1 cellular context compared by ENCODE assay signal in the genomic region with DNA sequence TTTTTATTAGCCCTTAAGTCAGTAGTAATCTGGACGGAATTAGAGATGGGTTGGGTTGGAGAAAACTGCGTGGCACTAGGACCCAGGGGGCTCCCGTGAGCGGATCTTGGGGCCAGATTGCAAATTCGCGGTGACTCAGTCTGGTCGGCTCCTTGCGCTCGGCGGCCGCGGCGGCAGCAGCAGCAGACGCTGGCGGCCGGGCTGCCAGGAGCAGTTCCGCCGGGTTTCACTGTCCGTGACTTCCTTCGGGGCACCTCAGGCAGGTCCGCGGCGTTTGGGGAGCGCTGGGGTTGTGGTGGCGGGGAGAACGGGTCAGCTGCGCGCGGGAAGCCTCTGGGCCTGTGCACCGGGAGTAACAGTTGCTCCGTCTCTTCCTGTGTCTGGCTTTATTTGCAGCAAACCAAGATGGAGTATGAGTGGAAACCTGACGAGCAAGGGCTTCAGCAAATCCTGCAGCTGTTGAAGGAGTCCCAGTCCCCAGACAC.
TF ChIP-seq lines count a peak whose summit lies in the region.

No MANE protein-coding gene starts in this region.

TF ChIP-seq in K562, 482 proteins besides CTCF, POLR2A, EP300 and RAD21 (continued from another document and continues in another):
- TF ChIP-seq, protein P1, sequence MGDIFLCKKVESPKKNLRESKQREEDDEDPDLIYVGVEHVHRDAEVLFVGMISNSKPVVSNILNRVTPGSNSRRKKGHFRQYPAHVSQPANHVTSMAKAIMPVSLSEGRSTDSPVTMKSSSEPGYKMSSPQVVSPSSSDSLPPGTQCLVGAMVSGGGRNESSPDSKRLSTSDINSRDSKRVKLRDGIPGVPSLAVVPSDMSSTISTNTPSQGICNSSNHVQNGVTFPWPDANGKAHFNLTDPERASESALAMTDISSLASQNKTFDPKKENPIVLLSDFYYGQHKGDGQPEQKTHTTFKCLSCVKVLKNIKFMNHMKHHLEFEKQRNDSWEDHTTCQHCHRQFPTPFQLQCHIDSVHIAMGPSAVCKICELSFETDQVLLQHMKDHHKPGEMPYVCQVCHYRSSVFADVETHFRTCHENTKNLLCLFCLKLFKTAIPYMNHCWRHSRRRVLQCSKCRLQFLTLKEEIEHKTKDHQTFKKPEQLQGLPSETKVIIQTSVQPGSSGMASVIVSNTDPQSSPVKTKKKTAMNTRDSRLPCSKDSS (IDR thresholded peaks at IDR 0.05; ENCODE audit: low read depth, partially characterized antibody) = no peak
- TF ChIP-seq CSDE1 (IDR thresholded peaks at IDR 0.05) (no peak; a peak in 1 of 4 replicates), TAF9B (IDR thresholded peaks at IDR 0.05; ENCODE audit: partially characterized antibody) (peak; percentile 90), ZC3H11A (IDR thresholded peaks at IDR 0.05; ENCODE audit: low read depth, low read length) (no peak), SMAD2 (IDR thresholded peaks at IDR 0.05; ENCODE audit: low read depth, low read length) (no peak), ZNF175 (CRISPR knock-in tag; IDR thresholded peaks at IDR 0.05; ENCODE audit: low read depth) (no peak), SP1 (CRISPR knock-in tag; IDR thresholded peaks at IDR 0.05) (peak; percentile 72), LEF1 (IDR thresholded peaks at IDR 0.05) (no peak), TBP (optimal IDR thresholded peaks at IDR 0.05; ENCODE audit: low read depth, low read length) (peak; percentile 91), ATF6 (CRISPR knock-in tag; IDR thresholded peaks at IDR 0.05) (no peak), ZNF407 (IDR thresholded peaks at IDR 0.05; ENCODE audit: low read depth) (no peak), ZNF133 (CRISPR knock-in tag; IDR thresholded peaks at IDR 0.05) (no peak), ZNF347 (CRISPR knock-in tag; IDR thresholded peaks at IDR 0.05; ENCODE audit: low read depth) (no peak), ZNF165 (CRISPR knock-in tag; IDR thresholded peaks at IDR 0.05; ENCODE audit: borderline replicate concordance) (no peak), ETV5 (CRISPR knock-in tag; IDR thresholded peaks at IDR 0.05; ENCODE audit: low read depth) (peak; percentile 72), HDAC1 (IDR thresholded peaks at IDR 0.05) (peak in 1 of 2 experiments; percentile 82; a peak in 2 of 4 replicates), IRF2 (CRISPR knock-in tag; IDR thresholded peaks at IDR 0.05) (no peak), CBFA2T3 (IDR thresholded peaks at IDR 0.05) (no peak), CXXC5 (CRISPR knock-in tag; IDR thresholded peaks at IDR 0.05) (peak; percentile 58), TEAD2 (tag; IDR thresholded peaks at IDR 0.05) (no peak), CUX1 (CRISPR knock-in tag; IDR thresholded peaks at IDR 0.05) (no peak), KLF10 (CRISPR knock-in tag; IDR thresholded peaks at IDR 0.05) (no peak), PTBP1 (IDR thresholded peaks at IDR 0.05; ENCODE audit: low read depth, low read length) (no peak), NFATC3 (IDR thresholded peaks at IDR 0.05) (no peak), NCOA2 (IDR thresholded peaks at IDR 0.05; ENCODE audit: partially characterized antibody in 2 of 2) (no peak), MCM7 (IDR thresholded peaks at IDR 0.05) (no peak), GTF2F1 (IDR thresholded peaks at IDR 0.05; ENCODE audit: low read depth, low read length) (peak; percentile 68; the same call in 1 of the 2 replicates), ZNF592 (IDR thresholded peaks at IDR 0.05) (no peak)
- TF ChIP-seq, protein P2, sequence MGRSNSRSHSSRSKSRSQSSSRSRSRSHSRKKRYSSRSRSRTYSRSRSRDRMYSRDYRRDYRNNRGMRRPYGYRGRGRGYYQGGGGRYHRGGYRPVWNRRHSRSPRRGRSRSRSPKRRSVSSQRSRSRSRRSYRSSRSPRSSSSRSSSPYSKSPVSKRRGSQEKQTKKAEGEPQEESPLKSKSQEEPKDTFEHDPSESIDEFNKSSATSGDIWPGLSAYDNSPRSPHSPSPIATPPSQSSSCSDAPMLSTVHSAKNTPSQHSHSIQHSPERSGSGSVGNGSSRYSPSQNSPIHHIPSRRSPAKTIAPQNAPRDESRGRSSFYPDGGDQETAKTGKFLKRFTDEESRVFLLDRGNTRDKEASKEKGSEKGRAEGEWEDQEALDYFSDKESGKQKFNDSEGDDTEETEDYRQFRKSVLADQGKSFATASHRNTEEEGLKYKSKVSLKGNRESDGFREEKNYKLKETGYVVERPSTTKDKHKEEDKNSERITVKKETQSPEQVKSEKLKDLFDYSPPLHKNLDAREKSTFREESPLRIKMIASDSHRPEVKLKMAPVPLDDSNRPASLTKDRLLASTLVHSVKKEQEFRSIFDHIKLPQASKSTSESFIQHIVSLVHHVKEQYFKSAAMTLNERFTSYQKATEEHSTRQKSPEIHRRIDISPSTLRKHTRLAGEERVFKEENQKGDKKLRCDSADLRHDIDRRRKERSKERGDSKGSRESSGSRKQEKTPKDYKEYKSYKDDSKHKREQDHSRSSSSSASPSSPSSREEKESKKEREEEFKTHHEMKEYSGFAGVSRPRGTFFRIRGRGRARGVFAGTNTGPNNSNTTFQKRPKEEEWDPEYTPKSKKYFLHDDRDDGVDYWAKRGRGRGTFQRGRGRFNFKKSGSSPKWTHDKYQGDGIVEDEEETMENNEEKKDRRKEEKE (IDR thresholded peaks at IDR 0.05; ENCODE audit: borderline replicate concordance in 1 of 2, control insufficient read depth in 1 of 2, low read depth in 2 of 2, low read length in 1 of 2) = 0 out of 4 replicates have a peak, but pooled peaks of 1 of the 2 experiments have one; percentile 70
- TF ChIP-seq, protein P3, sequence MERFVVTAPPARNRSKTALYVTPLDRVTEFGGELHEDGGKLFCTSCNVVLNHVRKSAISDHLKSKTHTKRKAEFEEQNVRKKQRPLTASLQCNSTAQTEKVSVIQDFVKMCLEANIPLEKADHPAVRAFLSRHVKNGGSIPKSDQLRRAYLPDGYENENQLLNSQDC (CRISPR knock-in tag; IDR thresholded peaks at IDR 0.05) = peak; percentile 96
